In the genomic region with DNA sequence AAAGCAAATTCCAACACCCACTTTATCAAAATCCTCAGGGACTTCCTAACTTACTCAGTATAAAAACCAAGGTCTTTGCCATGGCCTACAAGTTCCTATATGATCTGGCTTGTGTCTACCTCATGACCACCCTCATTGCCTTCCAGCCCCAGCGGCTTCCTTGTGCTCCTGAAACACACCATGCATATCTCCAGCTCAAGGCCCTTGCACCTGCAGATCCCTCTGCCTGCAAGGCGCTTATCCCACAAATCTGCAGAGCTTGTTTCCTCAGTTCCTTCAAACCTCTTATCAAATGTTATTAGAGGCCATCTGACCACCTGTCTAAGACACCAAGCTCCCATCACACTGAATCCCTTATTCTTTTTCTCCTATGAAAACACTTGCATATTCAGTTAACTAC, we compare ENCODE assay signal across 20 cellular contexts. TPM values are rescaled to one million over a fixed set of nuclear protein-coding genes. Genes with fewer than 3 reads are reported as not detected.
A peak's percentile ranks its signal among the peaks of the same experiment; 100 is the strongest.
DNase-seq lines count a peak whose midpoint lies in the region; ATAC-seq and TF ChIP-seq lines count a peak whose summit lies in the region.
"Had no signal": no experiment of that assay in that cellular context is flagged by ENCODE, and none has a peak within 500 bp of the region (broad histone marks: within the 10 kb centered on the region; RNA-seq: fewer than 3 reads in every experiment).

No MANE protein-coding gene starts in this region.

- H3K4me3 ChIP-seq in adrenal gland, result no peak overlapping the region
- H3K4me3 ChIP-seq: BLaER1, HAP-1 had no signal

- H3K27me3 ChIP-seq in adrenal gland, result no peaks in the 10 kb centered on the region
- H3K27me3 ChIP-seq: BLaER1 had no signal

- H3K27ac ChIP-seq in adrenal gland (peak overlapping the region; percentile 10 to 97 (median 90)), temporal lobe (ENCODE audit: low read depth, low read length) (peak overlapping the region; percentile 97)
- H3K27ac ChIP-seq: 22Rv1, BLaER1 had no signal

- H3K4me1 Mint-ChIP-seq in memory B cell, result peaks cover 37% of the 10 kb centered on the region

- no peaks in the 10 kb centered on the region for H3K9me3 ChIP-seq in adrenal gland (replicated peaks in 1 of 3)
- H3K9me3 ChIP-seq: BLaER1, HAP-1 had no signal

- intact Hi-C loops in adrenal gland (cut with DNase I), result loop anchor here in 1 of 2 donors (5.0 kb wide), 1 partner anchor 85 kb away; no protein-coding TSS in a partner anchor

- peaks cover 18 to 67% of the 10 kb centered on the region in 2 donors for H3K4me1 ChIP-seq in adrenal gland (replicated peaks in 1 of 2)

- no peaks in the 10 kb centered on the region for H3K9me3 Mint-ChIP-seq in memory B cell

- no peak overlapping the region for H3K4me3 Mint-ChIP-seq in memory B cell

- peak; percentile 45 for DNase-seq in NCI-H82 (lab: John Stamatoyannopoulos, UW)
- DNase-seq in NCI-H82 treated with DMSO at 0.1 percent for 48 hours (lab: John Stamatoyannopoulos, UW; ENCODE audit: unreplicated experiment), result no peak
- DNase-seq in adrenal gland, result no peak
- no peak for DNase-seq in memory B cell (ENCODE audit: low spot score in 2 of 2)
- no peak for DNase-seq in NOMO-1 treated with DMSO at 0.1 percent for 48 hours (lab: John Stamatoyannopoulos, UW; ENCODE audit: unreplicated experiment)
- DNase-seq in NCI-H748 treated with DMSO at 0.1 percent for 48 hours (lab: John Stamatoyannopoulos, UW), result no peak
- DNase-seq in NCI-H2107 (lab: John Stamatoyannopoulos, UW), result no peak
- DNase-seq: COR-L47, DMS153, Kasumi-1, NCI-H1105 treated with DMSO at 0.1 percent for 48 hours, NCI-H2081 treated with DMSO at 0.1 percent for 48 hours, NCI-H2227 treated with DMSO at 0.1 percent for 48 hours, NCI-H524 treated with DMSO at 0.1 percent for 48 hours, PC-3 had no signal

- no peak for ATAC-seq in memory B cell (ENCODE audit: low read depth)
- ATAC-seq: PC-3 had no signal

- peak overlapping the region; percentile 5 for H3K27ac Mint-ChIP-seq in memory B cell

- peaks cover 8% of the 10 kb centered on the region for H3K36me3 Mint-ChIP-seq in memory B cell

- no peaks in the 10 kb centered on the region for H3K36me3 ChIP-seq in adrenal gland (replicated peaks in 1 of 2)
- H3K36me3 ChIP-seq: HAP-1 had no signal

- no peaks in the 10 kb centered on the region for H3K27me3 Mint-ChIP-seq in memory B cell

- no peak for TF ChIP-seq CTCF in adrenal gland (IDR thresholded peaks at IDR 0.05)

- TF ChIP-seq POLR2A in adrenal gland (IDR thresholded peaks at IDR 0.05), result no peak

- 62 to 76% (median 66%) methylated on average over 2 of the region's 2 CpGs for WGBS in adrenal gland, 4 donors

RNA-seq across cellular contexts. Expression of gene BBS2, which starts 2.6 kb away (rescaled TPM):
- total RNA-seq in adrenal gland (100 to 1,000 TPM; 115 to 284 (median 161) TPM), temporal lobe (107 TPM)
- polyA plus RNA-seq in adrenal gland, result 100 to 1,000 TPM; 156 to 357 (median 324) TPM

RNA-seq across cellular contexts. Expression of gene MT4, which starts 47.7 kb away (rescaled TPM):
- not detected for total RNA-seq in adrenal gland
- polyA plus RNA-seq in adrenal gland, result not detected
- total RNA-seq in temporal lobe, result not detected
- total RNA-seq: IMR-90, PC-3 had no signal
- polyA plus RNA-seq: IMR-90 had no signal
